In genomic region chr3:141446737-141447136, GRCh38 we compare ENCODE assay signal across 1 cellular context.
TF ChIP-seq lines count a peak whose summit lies in the region.

No MANE protein-coding gene starts in this region.

TF ChIP-seq in IMR-90, 13 proteins besides CTCF, POLR2A, EP300 and RAD21 (continued from another document):
- no peak for TF ChIP-seq USF2 (IDR thresholded peaks at IDR 0.05; ENCODE audit: low read depth, low read length)
